2 cellular contexts compared by ENCODE assay signal in the genomic region with DNA sequence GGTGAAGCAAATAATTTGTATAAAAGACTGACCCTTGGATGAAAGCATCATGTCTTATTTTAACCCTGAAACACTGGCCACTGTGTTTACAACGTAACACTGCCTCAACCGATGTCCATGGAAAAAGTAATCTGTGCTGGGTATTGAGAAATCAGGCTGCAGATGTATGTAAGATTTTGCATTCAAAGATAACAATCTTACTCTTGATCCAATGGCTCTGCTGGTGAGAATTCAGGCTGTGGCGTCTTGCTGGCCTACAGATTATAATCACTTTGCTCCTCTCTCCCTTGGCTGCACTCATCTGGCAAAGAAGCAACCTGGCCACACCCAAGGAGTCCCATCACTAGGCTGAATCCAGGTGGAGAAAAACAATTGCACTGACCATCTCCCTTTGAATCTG.
TF ChIP-seq lines count a peak whose summit lies in the region.

No MANE protein-coding gene starts in this region.

TF ChIP-seq in GM23338, 12 proteins besides CTCF, POLR2A, EP300 and RAD21 (continues in another document):
- TF ChIP-seq, protein P1, sequence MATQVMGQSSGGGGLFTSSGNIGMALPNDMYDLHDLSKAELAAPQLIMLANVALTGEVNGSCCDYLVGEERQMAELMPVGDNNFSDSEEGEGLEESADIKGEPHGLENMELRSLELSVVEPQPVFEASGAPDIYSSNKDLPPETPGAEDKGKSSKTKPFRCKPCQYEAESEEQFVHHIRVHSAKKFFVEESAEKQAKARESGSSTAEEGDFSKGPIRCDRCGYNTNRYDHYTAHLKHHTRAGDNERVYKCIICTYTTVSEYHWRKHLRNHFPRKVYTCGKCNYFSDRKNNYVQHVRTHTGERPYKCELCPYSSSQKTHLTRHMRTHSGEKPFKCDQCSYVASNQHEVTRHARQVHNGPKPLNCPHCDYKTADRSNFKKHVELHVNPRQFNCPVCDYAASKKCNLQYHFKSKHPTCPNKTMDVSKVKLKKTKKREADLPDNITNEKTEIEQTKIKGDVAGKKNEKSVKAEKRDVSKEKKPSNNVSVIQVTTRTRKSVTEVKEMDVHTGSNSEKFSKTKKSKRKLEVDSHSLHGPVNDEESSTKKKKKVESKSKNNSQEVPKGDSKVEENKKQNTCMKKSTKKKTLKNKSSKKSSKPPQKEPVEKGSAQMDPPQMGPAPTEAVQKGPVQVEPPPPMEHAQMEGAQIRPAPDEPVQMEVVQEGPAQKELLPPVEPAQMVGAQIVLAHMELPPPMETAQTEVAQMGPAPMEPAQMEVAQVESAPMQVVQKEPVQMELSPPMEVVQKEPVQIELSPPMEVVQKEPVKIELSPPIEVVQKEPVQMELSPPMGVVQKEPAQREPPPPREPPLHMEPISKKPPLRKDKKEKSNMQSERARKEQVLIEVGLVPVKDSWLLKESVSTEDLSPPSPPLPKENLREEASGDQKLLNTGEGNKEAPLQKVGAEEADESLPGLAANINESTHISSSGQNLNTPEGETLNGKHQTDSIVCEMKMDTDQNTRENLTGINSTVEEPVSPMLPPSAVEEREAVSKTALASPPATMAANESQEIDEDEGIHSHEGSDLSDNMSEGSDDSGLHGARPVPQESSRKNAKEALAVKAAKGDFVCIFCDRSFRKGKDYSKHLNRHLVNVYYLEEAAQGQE (IDR thresholded peaks at IDR 0.05; ENCODE audit: unreplicated experiment): no peak
- TF ChIP-seq, protein P2, sequence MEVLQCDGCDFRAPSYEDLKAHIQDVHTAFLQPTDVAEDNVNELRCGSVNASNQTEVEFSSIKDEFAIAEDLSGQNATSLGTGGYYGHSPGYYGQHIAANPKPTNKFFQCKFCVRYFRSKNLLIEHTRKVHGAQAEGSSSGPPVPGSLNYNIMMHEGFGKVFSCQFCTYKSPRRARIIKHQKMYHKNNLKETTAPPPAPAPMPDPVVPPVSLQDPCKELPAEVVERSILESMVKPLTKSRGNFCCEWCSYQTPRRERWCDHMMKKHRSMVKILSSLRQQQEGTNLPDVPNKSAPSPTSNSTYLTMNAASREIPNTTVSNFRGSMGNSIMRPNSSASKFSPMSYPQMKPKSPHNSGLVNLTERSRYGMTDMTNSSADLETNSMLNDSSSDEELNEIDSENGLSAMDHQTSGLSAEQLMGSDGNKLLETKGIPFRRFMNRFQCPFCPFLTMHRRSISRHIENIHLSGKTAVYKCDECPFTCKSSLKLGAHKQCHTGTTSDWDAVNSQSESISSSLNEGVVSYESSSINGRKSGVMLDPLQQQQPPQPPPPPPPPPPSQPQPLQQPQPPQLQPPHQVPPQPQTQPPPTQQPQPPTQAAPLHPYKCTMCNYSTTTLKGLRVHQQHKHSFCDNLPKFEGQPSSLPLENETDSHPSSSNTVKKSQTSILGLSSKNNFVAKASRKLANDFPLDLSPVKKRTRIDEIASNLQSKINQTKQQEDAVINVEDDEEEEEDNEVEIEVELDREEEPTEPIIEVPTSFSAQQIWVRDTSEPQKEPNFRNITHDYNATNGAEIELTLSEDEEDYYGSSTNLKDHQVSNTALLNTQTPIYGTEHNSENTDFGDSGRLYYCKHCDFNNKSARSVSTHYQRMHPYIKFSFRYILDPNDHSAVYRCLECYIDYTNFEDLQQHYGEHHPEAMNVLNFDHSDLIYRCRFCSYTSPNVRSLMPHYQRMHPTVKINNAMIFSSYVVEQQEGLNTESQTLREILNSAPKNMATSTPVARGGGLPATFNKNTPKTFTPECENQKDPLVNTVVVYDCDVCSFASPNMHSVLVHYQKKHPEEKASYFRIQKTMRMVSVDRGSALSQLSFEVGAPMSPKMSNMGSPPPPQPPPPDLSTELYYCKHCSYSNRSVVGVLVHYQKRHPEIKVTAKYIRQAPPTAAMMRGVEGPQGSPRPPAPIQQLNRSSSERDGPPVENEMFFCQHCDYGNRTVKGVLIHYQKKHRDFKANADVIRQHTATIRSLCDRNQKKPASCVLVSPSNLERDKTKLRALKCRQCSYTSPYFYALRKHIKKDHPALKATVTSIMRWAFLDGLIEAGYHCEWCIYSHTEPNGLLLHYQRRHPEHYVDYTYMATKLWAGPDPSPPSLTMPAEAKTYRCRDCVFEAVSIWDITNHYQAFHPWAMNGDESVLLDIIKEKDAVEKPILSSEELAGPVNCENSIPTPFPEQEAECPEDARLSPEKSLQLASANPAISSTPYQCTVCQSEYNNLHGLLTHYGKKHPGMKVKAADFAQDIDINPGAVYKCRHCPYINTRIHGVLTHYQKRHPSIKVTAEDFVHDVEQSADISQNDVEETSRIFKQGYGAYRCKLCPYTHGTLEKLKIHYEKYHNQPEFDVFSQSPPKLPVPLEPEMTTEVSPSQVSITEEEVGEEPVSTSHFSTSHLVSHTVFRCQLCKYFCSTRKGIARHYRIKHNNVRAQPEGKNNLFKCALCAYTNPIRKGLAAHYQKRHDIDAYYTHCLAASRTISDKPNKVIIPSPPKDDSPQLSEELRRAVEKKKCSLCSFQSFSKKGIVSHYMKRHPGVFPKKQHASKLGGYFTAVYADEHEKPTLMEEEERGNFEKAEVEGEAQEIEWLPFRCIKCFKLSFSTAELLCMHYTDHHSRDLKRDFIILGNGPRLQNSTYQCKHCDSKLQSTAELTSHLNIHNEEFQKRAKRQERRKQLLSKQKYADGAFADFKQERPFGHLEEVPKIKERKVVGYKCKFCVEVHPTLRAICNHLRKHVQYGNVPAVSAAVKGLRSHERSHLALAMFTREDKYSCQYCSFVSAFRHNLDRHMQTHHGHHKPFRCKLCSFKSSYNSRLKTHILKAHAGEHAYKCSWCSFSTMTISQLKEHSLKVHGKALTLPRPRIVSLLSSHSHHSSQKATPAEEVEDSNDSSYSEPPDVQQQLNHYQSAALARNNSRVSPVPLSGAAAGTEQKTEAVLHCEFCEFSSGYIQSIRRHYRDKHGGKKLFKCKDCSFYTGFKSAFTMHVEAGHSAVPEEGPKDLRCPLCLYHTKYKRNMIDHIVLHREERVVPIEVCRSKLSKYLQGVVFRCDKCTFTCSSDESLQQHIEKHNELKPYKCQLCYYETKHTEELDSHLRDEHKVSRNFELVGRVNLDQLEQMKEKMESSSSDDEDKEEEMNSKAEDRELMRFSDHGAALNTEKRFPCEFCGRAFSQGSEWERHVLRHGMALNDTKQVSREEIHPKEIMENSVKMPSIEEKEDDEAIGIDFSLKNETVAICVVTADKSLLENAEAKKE (CRISPR knock-in tag; IDR thresholded peaks at IDR 0.05): no peak
- TF ChIP-seq ZNF331 (CRISPR knock-in tag; IDR thresholded peaks at IDR 0.05; ENCODE audit: low read depth) (no peak), EZH2phosphoT487 (IDR thresholded peaks at IDR 0.05; ENCODE audit: unreplicated experiment) (no peak), NANOG (IDR thresholded peaks at IDR 0.05; ENCODE audit: borderline replicate concordance) (no peak), CREB1 (CRISPR knock-in tag; IDR thresholded peaks at IDR 0.05; ENCODE audit: low read depth) (no peak), ZNF114 (CRISPR knock-in tag; IDR thresholded peaks at IDR 0.05) (no peak), STAT1 (IDR thresholded peaks at IDR 0.05; ENCODE audit: unreplicated experiment) (no peak), EZH2 (IDR thresholded peaks at IDR 0.05; ENCODE audit: low read depth, unreplicated experiment) (no peak)
- TF ChIP-seq, protein P3, sequence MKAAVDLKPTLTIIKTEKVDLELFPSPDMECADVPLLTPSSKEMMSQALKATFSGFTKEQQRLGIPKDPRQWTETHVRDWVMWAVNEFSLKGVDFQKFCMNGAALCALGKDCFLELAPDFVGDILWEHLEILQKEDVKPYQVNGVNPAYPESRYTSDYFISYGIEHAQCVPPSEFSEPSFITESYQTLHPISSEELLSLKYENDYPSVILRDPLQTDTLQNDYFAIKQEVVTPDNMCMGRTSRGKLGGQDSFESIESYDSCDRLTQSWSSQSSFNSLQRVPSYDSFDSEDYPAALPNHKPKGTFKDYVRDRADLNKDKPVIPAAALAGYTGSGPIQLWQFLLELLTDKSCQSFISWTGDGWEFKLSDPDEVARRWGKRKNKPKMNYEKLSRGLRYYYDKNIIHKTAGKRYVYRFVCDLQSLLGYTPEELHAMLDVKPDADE (IDR thresholded peaks at IDR 0.05): no peak

TF ChIP-seq in endothelial cell of umbilical vein, 7 proteins besides CTCF, POLR2A, EP300 and RAD21 (continued from another document):
- TF ChIP-seq FOS (IDR thresholded peaks at IDR 0.05; ENCODE audit: borderline replicate concordance, insufficient read depth, low read length): no peak
